ENCODE assay signal across 8 cellular contexts in genomic region chr18:62436636-62437519, GRCh38.
DNase-seq lines count a peak whose midpoint lies in the region; ATAC-seq and TF ChIP-seq lines count a peak whose summit lies in the region.

No MANE protein-coding gene starts in this region.

- no peak overlapping the region for H3K4me2 ChIP-seq in OCI-LY7 (ENCODE audit: low read length)

- intact Hi-C loops in Panc1 (cut with micrococcal nuclease; ENCODE audit: unreplicated experiment) = no loop called here
- intact Hi-C loops in prostate gland (cut with DNase I) = no loop called here
- intact Hi-C loops in OCI-LY7 (cut with micrococcal nuclease; ENCODE audit: unreplicated experiment) = no loop called here

- H2AFZ ChIP-seq in OCI-LY7 (ENCODE audit: low read length) = no peak overlapping the region

- H3K27me3 ChIP-seq in Panc1 (ENCODE audit: control insufficient read depth, insufficient read depth, low read length) (no peaks in the 10 kb centered on the region), prostate gland (replicated peaks; ENCODE audit: insufficient read depth) (no peaks in the 10 kb centered on the region)

- H3K9me3 ChIP-seq in Panc1 (ENCODE audit: control insufficient read depth, insufficient read depth, low read depth, low read length) (no peaks in the 10 kb centered on the region), prostate gland (no peaks in the 10 kb centered on the region), OCI-LY7 (ENCODE audit: low read length) (no peaks in the 10 kb centered on the region)

- no peak for ATAC-seq in Panc1

- TF ChIP-seq POLR2A in prostate gland (IDR thresholded peaks at IDR 0.05) = no peak

- no peaks in the 10 kb centered on the region for H3K9me2 ChIP-seq in OCI-LY7 (ENCODE audit: insufficient read depth, low read length)

- POLR2A ChIA-PET in Panc1 (lab: Charles Lee) (interaction anchor here (0.5 kb wide), 1 partner anchor 156 kb away, joined by 5 read pairs; no protein-coding TSS in a partner anchor), OCI-LY7 (lab: Charles Lee) (no interaction called here)

- 47% methylated on average over 10 of the region's 10 CpGs for WGBS in prostate gland

- H3K4me3 ChIP-seq in Panc1 (ENCODE audit: low read depth in 2 of 2, low read length in 2 of 2) (no peak overlapping the region), fibroblast of the aortic adventitia (ENCODE audit: low read depth, low read length) (no peak overlapping the region), prostate gland (no peak overlapping the region), OCI-LY7 (ENCODE audit: low read depth, low read length, poor library complexity, severe bottlenecking) (no peak overlapping the region)

- H4K20me1 ChIP-seq in OCI-LY7 (ENCODE audit: insufficient read depth, low read length) = no peaks in the 10 kb centered on the region

- CTCF ChIA-PET in Panc1 (lab: Charles Lee) (no interaction called here), OCI-LY7 (lab: Charles Lee; ENCODE audit: unreplicated experiment) (no interaction called here)

- DNase-seq in GM03348 (ENCODE audit: low spot score) (peak; percentile 74), Panc1 (ENCODE audit: low read depth, low spot score) (no peak), fibroblast of the aortic adventitia (ENCODE audit: low read depth) (peak; percentile 94), prostate gland (ENCODE audit: low spot score) (peak; percentile 70), OCI-LY7 (ENCODE audit: low spot score) (no peak), NK-92 (lab: John Stamatoyannopoulos, UW; ENCODE audit: unreplicated experiment) (no peak), kidney glomerular epithelial cell (lab: John Stamatoyannopoulos, UW) (no peak), NCI-H82 treated with DMSO at 0.1 percent for 48 hours (lab: John Stamatoyannopoulos, UW; ENCODE audit: unreplicated experiment) (no peak)

- no TSS peak for BruUV-seq in Panc1 (replicated peaks; lab: Mats Ljungman, UMichigan)
- BruUV-seq in OCI-LY7 (replicated peaks; lab: Mats Ljungman, UMichigan) = no TSS peak

- in situ Hi-C loops in Panc1 (cut with HindIII; ENCODE audit: low pct_unique_long_range_greater_than_20kb, low sequenced_read_pairs) = no loop called here

- TF ChIP-seq CTCF in Panc1 (IDR thresholded peaks at IDR 0.05) (no peak), fibroblast of the aortic adventitia (IDR thresholded peaks at IDR 0.05; ENCODE audit: insufficient read depth, low read length) (no peak), prostate gland (IDR thresholded peaks at IDR 0.05) (no peak), OCI-LY7 (conservative IDR thresholded peaks at IDR 0.05; ENCODE audit: low read length) (no peak)

- H3K4me1 ChIP-seq in Panc1 (ENCODE audit: control insufficient read depth, insufficient read depth, low read length) = peaks cover 15% of the 10 kb centered on the region
- no peaks in the 10 kb centered on the region for H3K4me1 ChIP-seq in prostate gland (replicated peaks)
- H3K4me1 ChIP-seq in OCI-LY7 (ENCODE audit: insufficient read depth, low read length, poor library complexity, severe bottlenecking) = no peaks in the 10 kb centered on the region

- H3K36me3 ChIP-seq in Panc1 (ENCODE audit: control insufficient read depth, insufficient read depth, low read length) (no peaks in the 10 kb centered on the region), prostate gland (no peaks in the 10 kb centered on the region), OCI-LY7 (ENCODE audit: insufficient read depth, low read length) (no peaks in the 10 kb centered on the region)

- H3K27ac ChIP-seq in Panc1 (ENCODE audit: low read length) = 0 out of 2 replicates have a peak overlapping the region, but pooled peaks have one; percentile 4
- H3K27ac ChIP-seq in prostate gland = peak overlapping the region; percentile 12 to 23
- no peak overlapping the region for H3K27ac ChIP-seq in OCI-LY7 (ENCODE audit: low read depth, low read length, poor library complexity, severe bottlenecking)

- H3K79me2 ChIP-seq in OCI-LY7 (ENCODE audit: insufficient read depth, low read depth, low read length) = no peaks in the 10 kb centered on the region

Comparison
In these comparisons a context has a peak if more than half of its experiments do, and no peak if none do; other contexts are left out.
1. DNase-seq: peak in GM03348 (single experiment), fibroblast of the aortic adventitia (single experiment) and prostate gland (single experiment); none in Panc1 (single experiment), OCI-LY7 (single experiment), NK-92 (single experiment), kidney glomerular epithelial cell (single experiment) and NCI-H82 treated with DMSO at 0.1 percent for 48 hours (single experiment).